8 cellular contexts compared by ENCODE assay signal in genomic region chr12:119877639-119877948, GRCh38. TPM values are rescaled to one million over a fixed set of nuclear protein-coding genes. Genes with fewer than 3 reads are reported as not detected.
DNase-seq lines count a peak whose midpoint lies in the region; TF ChIP-seq lines count a peak whose summit lies in the region.

No MANE protein-coding gene starts in this region.

- no peak overlapping the region for H2AK5ac ChIP-seq in H9 (ENCODE audit: insufficient read length, low read length)
- H2AK5ac ChIP-seq in mesenchymal stem cell (ENCODE audit: low read length, severe bottlenecking), result no peak overlapping the region

- no peak overlapping the region for H4K8ac ChIP-seq in H9 (replicated peaks; ENCODE audit: insufficient read length, low read depth, low read length)
- no peak overlapping the region for H4K8ac ChIP-seq in mesenchymal stem cell (ENCODE audit: low read length)

- no peak overlapping the region for H3T11ph ChIP-seq in H9 (ENCODE audit: low read length)

- no peaks in the 10 kb centered on the region for H3K79me2 ChIP-seq in H9 (ENCODE audit: insufficient read depth, low read length)

- peaks cover 8 to 30% (median 24%) of the 10 kb centered on the region in 3 experiments; a peak in 6 of 7 replicates for H3K36me3 Mint-ChIP-seq in H9 (ENCODE audit: insufficient read depth in 1 of 3, low read depth in 3 of 3)
- H3K36me3 Mint-ChIP-seq in activated naive CD8-positive, alpha-beta T cell treated with anti-CD3 and anti-CD28 coated beads for 36 hours, result peaks cover 15% of the 10 kb centered on the region

- H4K20me1 ChIP-seq in H9 (ENCODE audit: control insufficient read depth, insufficient read depth, insufficient read length), result no peaks in the 10 kb centered on the region

- H2BK120ac ChIP-seq in H9 (ENCODE audit: low read depth, low read length, poor library complexity, severe bottlenecking) (no peak overlapping the region), mesenchymal stem cell (ENCODE audit: low read depth, low read length) (no peak overlapping the region)

- H4K91ac ChIP-seq in H9 (ENCODE audit: insufficient read length, low read depth, low read length) (no peak overlapping the region), mesenchymal stem cell (ENCODE audit: low read length) (no peak overlapping the region)

- H3K27ac ChIP-seq in H9 (ENCODE audit: insufficient read length, low read depth, low read length) (no peak overlapping the region), mesenchymal stem cell (ENCODE audit: low read length, poor library complexity, severe bottlenecking) (no peak overlapping the region)

- DNase-seq in AG04449 (ENCODE audit: low read depth, low spot score), result no peak
- DNase-seq in H9, result no peak
- no peak for DNase-seq in activated naive CD8-positive, alpha-beta T cell treated with anti-CD3 and anti-CD28 coated beads for 36 hours
- no peak for DNase-seq in mesenchymal stem cell
- no peak for DNase-seq in GOT3 (lab: John Stamatoyannopoulos, UW)
- no peak for DNase-seq in CD1c-positive myeloid dendritic cell (ENCODE audit: extremely low spot score)
- DNase-seq in iPS-NIHi11 (ENCODE audit: low spot score), result no peak
- no peak for DNase-seq in AG08395 (ENCODE audit: low spot score)

- H2BK5ac ChIP-seq in H9 (ENCODE audit: insufficient read length, low read length) (no peak overlapping the region), mesenchymal stem cell (ENCODE audit: low read depth, low read length, poor library complexity, severe bottlenecking) (no peak overlapping the region)

- CTCF ChIA-PET in AG04449 (lab: Yijun Ruan, JAX), result no interaction called here

- H3K27me3 Mint-ChIP-seq in H9 (ENCODE audit: low read depth), result peaks cover 2% of the 10 kb centered on the region; the same call in 1 of the 2 replicates
- no peaks in the 10 kb centered on the region for H3K27me3 Mint-ChIP-seq in activated naive CD8-positive, alpha-beta T cell treated with anti-CD3 and anti-CD28 coated beads for 36 hours

- H3K27ac Mint-ChIP-seq in H9, result peak overlapping the region in 2 of 3 experiments; percentile 75 to 80; a peak in 5 of 7 replicates
- H3K27ac Mint-ChIP-seq in activated naive CD8-positive, alpha-beta T cell treated with anti-CD3 and anti-CD28 coated beads for 36 hours, result no peak overlapping the region

- no peak overlapping the region for H3K56ac ChIP-seq in H9 (ENCODE audit: insufficient read length, low read depth, low read length)

- H3K18ac ChIP-seq in H9 (ENCODE audit: insufficient read length, low read depth, low read length) (no peak overlapping the region), mesenchymal stem cell (ENCODE audit: low read depth in 1 of 2, low read length in 2 of 2) (peak overlapping the region in 1 of 2 experiments; percentile 41)

- peak overlapping the region; percentile 89 to 96 for H3K4me3 Mint-ChIP-seq in H9
- H3K4me3 Mint-ChIP-seq in activated naive CD8-positive, alpha-beta T cell treated with anti-CD3 and anti-CD28 coated beads for 36 hours, result peak overlapping the region; percentile 93

- H2BK20ac ChIP-seq in H9 (ENCODE audit: low read depth, low read length, poor library complexity, severe bottlenecking), result no peak overlapping the region

- H3K14ac ChIP-seq in H9 (ENCODE audit: insufficient read depth, low read length) (no peak overlapping the region), mesenchymal stem cell (ENCODE audit: low read length in 2 of 2) (peak overlapping the region in 1 of 2 experiments; percentile 55)

- H3K9me3 Mint-ChIP-seq in H9, result no peaks in the 10 kb centered on the region
- no peaks in the 10 kb centered on the region for H3K9me3 Mint-ChIP-seq in activated naive CD8-positive, alpha-beta T cell treated with anti-CD3 and anti-CD28 coated beads for 36 hours

- H3K9ac ChIP-seq in H9 (ENCODE audit: extremely low read depth, insufficient read length, low read length), result peak overlapping the region; percentile 21
- H3K9ac ChIP-seq in mesenchymal stem cell (ENCODE audit: low read length), result peak overlapping the region; percentile 49

- H2BK15ac ChIP-seq in H9 (ENCODE audit: low read depth, low read length), result no peak overlapping the region
- no peak overlapping the region for H2BK15ac ChIP-seq in mesenchymal stem cell (ENCODE audit: low read depth, poor library complexity, severe bottlenecking)

- H3K27me3 ChIP-seq in H9 (ENCODE audit: insufficient read depth, low read length) (no peaks in the 10 kb centered on the region), mesenchymal stem cell (ENCODE audit: control insufficient read depth in 1 of 2, insufficient read depth in 1 of 2, low read length in 2 of 2) (no peaks in the 10 kb centered on the region)

- H3K9me3 ChIP-seq in H9 (ENCODE audit: control insufficient read depth, low read depth, low read length) (no peaks in the 10 kb centered on the region), mesenchymal stem cell (ENCODE audit: control insufficient read depth, low read length) (no peaks in the 10 kb centered on the region)

- peaks cover 13 to 14% of the 10 kb centered on the region in 2 experiments for H3K4me1 Mint-ChIP-seq in H9
- H3K4me1 Mint-ChIP-seq in activated naive CD8-positive, alpha-beta T cell treated with anti-CD3 and anti-CD28 coated beads for 36 hours, result peaks cover 13% of the 10 kb centered on the region

- H3K4me1 ChIP-seq in H9 (ENCODE audit: insufficient read depth, low read length), result 0 out of 2 replicates have a peak, but pooled peaks cover 2% of the 10 kb centered on the region
- peaks cover 5% of the 10 kb centered on the region for H3K4me1 ChIP-seq in mesenchymal stem cell (ENCODE audit: control insufficient read depth, insufficient read depth, low read depth, low read length)

- peak overlapping the region; percentile 92 for H3K4me3 ChIP-seq in AG04449 (ENCODE audit: low read depth, low read length)
- H3K4me3 ChIP-seq in mesenchymal stem cell (ENCODE audit: insufficient read depth in 1 of 2, low read depth in 1 of 2, low read length in 2 of 2), result peak overlapping the region; percentile 45 to 96

- H3K4ac ChIP-seq in H9 (ENCODE audit: low read depth, low read length) (no peak overlapping the region), mesenchymal stem cell (ENCODE audit: low read depth in 1 of 2, low read length in 2 of 2) (no peak overlapping the region)

- H2BK12ac ChIP-seq in H9 (ENCODE audit: insufficient read length, low read depth, low read length) (no peak overlapping the region), mesenchymal stem cell (ENCODE audit: low read length in 2 of 2) (peak overlapping the region in 1 of 2 experiments; percentile 11)

- no peaks in the 10 kb centered on the region for H3K36me3 ChIP-seq in mesenchymal stem cell (ENCODE audit: control insufficient read depth in 1 of 2, insufficient read depth in 2 of 2, low read depth in 1 of 2, low read length in 2 of 2)

- H3K23ac ChIP-seq in H9 (ENCODE audit: insufficient read length, low read depth, low read length), result no peak overlapping the region
- H3K23ac ChIP-seq in mesenchymal stem cell (ENCODE audit: low read length in 2 of 2), result no peak overlapping the region

- H4K5ac ChIP-seq in H9 (ENCODE audit: insufficient read length, low read depth, low read length), result no peak overlapping the region

- peaks cover 6% of the 10 kb centered on the region for H3K23me2 ChIP-seq in H9 (ENCODE audit: insufficient read length, low read depth, low read length, poor library complexity, severe bottlenecking)

- no peak overlapping the region for H2AFZ ChIP-seq in H9 (ENCODE audit: low read length)
- H2AFZ ChIP-seq in mesenchymal stem cell (ENCODE audit: low read depth, low read length), result peak overlapping the region; percentile 91

- H3K4me2 ChIP-seq in H9 (ENCODE audit: insufficient read depth, insufficient read length, low read length) (peak overlapping the region; percentile 34), mesenchymal stem cell (ENCODE audit: low read length, poor library complexity, severe bottlenecking) (peak overlapping the region; percentile 94)

- no peak for TF ChIP-seq CTCF in AG04449 (IDR thresholded peaks at IDR 0.05; ENCODE audit: insufficient read depth, low read length, missing control alignments)
- TF ChIP-seq CTCF in H9 (conservative IDR thresholded peaks at IDR 0.05), result no peak

- POLR2A ChIA-PET in AG04449 (lab: Yijun Ruan, JAX), result no interaction called here

- no CpG with 5 or more reads among the region's 4 CpGs for WGBS in H9 (ENCODE audit: extremely low coverage, insufficient read length, low lambda C conversion rate)
- 24% methylated on average over 3 of the region's 4 CpGs for WGBS in mesenchymal stem cell

- H3K79me1 ChIP-seq in H9 (ENCODE audit: insufficient read depth, low read depth, low read length, poor library complexity, severe bottlenecking), result no peaks in the 10 kb centered on the region
- H3K79me1 ChIP-seq in mesenchymal stem cell (replicated peaks; ENCODE audit: low read length, poor library complexity, severe bottlenecking), result peaks cover 16% of the 10 kb centered on the region

RNA-seq across cellular contexts. Expression of gene CIT, which starts 0.5 kb away (rescaled TPM):
- 55.3 and 57.3 TPM in 2 replicates for total RNA-seq in H9 (2021)
- total RNA-seq in activated naive CD8-positive, alpha-beta T cell treated with anti-CD3 and anti-CD28 coated beads for 36 hours, result 10 to 100 TPM; 41.8 to 42.4 TPM
- 2.6 TPM for polyA plus RNA-seq in mesenchymal stem cell (2013, experiment 1 of 2)
- polyA plus RNA-seq in mesenchymal stem cell (2013, experiment 2 of 2), result 2.3 TPM
